Comparison of ENCODE assay signal across 26 cellular contexts in genomic region chr2:154908312-154908711, GRCh38.
"Had no signal": no experiment of that assay in that cellular context is flagged by ENCODE, and none has a peak within 500 bp of the region (broad histone marks: within the 10 kb centered on the region; RNA-seq: fewer than 3 reads in every experiment).

No MANE protein-coding gene starts in this region.

- H3K36me3 ChIP-seq: breast epithelium, heart left ventricle, left lung, upper lobe of left lung had no signal

- H3K4me1 ChIP-seq: breast epithelium, heart left ventricle, left lung, parathyroid adenoma, upper lobe of left lung had no signal

- H3K27me3 Mint-ChIP-seq: activated B cell treated with CpG ODN at 0.5 μM for 24 hours; activated CD8-positive, alpha-beta T cell treated with anti-CD3 and anti-CD28 coated beads for 36 hours; activated T-helper 17 cell treated with anti-CD3 and anti-CD28 coated beads, Interleukin-2, amount 50 U/mL, for 72 hours; naive B cell; stimulated activated naive CD8-positive, alpha-beta T cell treated with anti-CD3 and anti-CD28 coated beads, Interleukin-15, amount 100 ng/mL, for 72 hours had no signal

- H3K4me1 Mint-ChIP-seq: activated B cell treated with CpG ODN at 0.5 μM for 24 hours; activated T-helper 17 cell treated with anti-CD3 and anti-CD28 coated beads, Interleukin-2, amount 50 U/mL, for 72 hours; mesothelial cell of epicardium; naive B cell; stimulated activated naive CD8-positive, alpha-beta T cell treated with anti-CD3 and anti-CD28 coated beads, Interleukin-15, amount 100 ng/mL, for 72 hours had no signal

- H3K4me3 ChIP-seq: breast epithelium, heart left ventricle, left lung, lung, upper lobe of left lung had no signal

- H3K9me3 ChIP-seq: breast epithelium, upper lobe of left lung had no signal

- H3K4me3 Mint-ChIP-seq: activated B cell treated with CpG ODN at 0.5 μM for 24 hours; activated CD8-positive, alpha-beta T cell treated with anti-CD3 and anti-CD28 coated beads for 36 hours; activated T-cell treated with anti-CD3 and anti-CD28 coated beads, Interleukin-2, amount 50 U/mL, for 4 hours; activated T-helper 17 cell treated with anti-CD3 and anti-CD28 coated beads, Interleukin-2, amount 50 U/mL, for 72 hours; mesothelial cell of epicardium; naive B cell; stimulated activated naive CD8-positive, alpha-beta T cell treated with anti-CD3 and anti-CD28 coated beads, Interleukin-15, amount 100 ng/mL, for 72 hours had no signal

- ATAC-seq: activated CD8-positive, alpha-beta T cell treated with anti-CD3 and anti-CD28 coated beads for 36 hours; activated T-helper 17 cell treated with anti-CD3 and anti-CD28 coated beads, Interleukin-2, amount 50 U/mL, for 72 hours; esophagus mucosa; heart left ventricle; left lung had no signal

- H3K27ac Mint-ChIP-seq: activated B cell treated with CpG ODN at 0.5 μM for 24 hours; activated CD8-positive, alpha-beta T cell treated with anti-CD3 and anti-CD28 coated beads for 36 hours; activated T-helper 17 cell treated with anti-CD3 and anti-CD28 coated beads, Interleukin-2, amount 50 U/mL, for 72 hours; mesothelial cell of epicardium; naive B cell; stimulated activated naive CD8-positive, alpha-beta T cell treated with anti-CD3 and anti-CD28 coated beads, Interleukin-15, amount 100 ng/mL, for 72 hours had no signal

- H3K27me3 ChIP-seq: breast epithelium, heart left ventricle, left lung, upper lobe of left lung had no signal

- H3K27ac ChIP-seq: breast epithelium, heart left ventricle, left lung, parathyroid adenoma, upper lobe of left lung had no signal

- H3K36me3 Mint-ChIP-seq: mesothelial cell of epicardium, naive B cell had no signal

- DNase-seq: activated B cell treated with CpG ODN at 0.5 μM for 24 hours; activated CD4-positive, alpha-beta T cell treated with anti-CD3 and anti-CD28 coated beads, Interleukin-2, amount 50 U/mL, for 1 hour; activated CD8-positive, alpha-beta T cell treated with anti-CD3 and anti-CD28 coated beads for 36 hours; activated gamma-delta T cell treated with Interleukin-2 at 50 U/mL for 16 hours; activated naive CD4-positive, alpha-beta T cell treated with anti-CD3 and anti-CD28 coated beads, Interleukin-2, amount 50 U/mL, for 16 hours; activated T-cell treated with anti-CD3 and anti-CD28 coated beads, Interleukin-2, amount 50 U/mL, for 4 hours; amniotic stem cell; central memory CD4-positive, alpha-beta T cell; foreskin fibroblast; heart left ventricle; hypothalamus; naive B cell; nucleus accumbens; right cardiac atrium; stimulated activated CD4-positive, alpha-beta T cell treated with anti-CD3 and anti-CD28 coated beads, Interleukin-2, amount 100 ng/mL, for 48 hours; stimulated activated naive CD8-positive, alpha-beta T cell treated with anti-CD3 and anti-CD28 coated beads, Interleukin-15, amount 100 ng/mL, for 72 hours; substantia nigra; T-helper 2 cell; upper lobe of left lung had no signal
